Comparison of ENCODE assay signal across 1 cellular context in the genomic region with DNA sequence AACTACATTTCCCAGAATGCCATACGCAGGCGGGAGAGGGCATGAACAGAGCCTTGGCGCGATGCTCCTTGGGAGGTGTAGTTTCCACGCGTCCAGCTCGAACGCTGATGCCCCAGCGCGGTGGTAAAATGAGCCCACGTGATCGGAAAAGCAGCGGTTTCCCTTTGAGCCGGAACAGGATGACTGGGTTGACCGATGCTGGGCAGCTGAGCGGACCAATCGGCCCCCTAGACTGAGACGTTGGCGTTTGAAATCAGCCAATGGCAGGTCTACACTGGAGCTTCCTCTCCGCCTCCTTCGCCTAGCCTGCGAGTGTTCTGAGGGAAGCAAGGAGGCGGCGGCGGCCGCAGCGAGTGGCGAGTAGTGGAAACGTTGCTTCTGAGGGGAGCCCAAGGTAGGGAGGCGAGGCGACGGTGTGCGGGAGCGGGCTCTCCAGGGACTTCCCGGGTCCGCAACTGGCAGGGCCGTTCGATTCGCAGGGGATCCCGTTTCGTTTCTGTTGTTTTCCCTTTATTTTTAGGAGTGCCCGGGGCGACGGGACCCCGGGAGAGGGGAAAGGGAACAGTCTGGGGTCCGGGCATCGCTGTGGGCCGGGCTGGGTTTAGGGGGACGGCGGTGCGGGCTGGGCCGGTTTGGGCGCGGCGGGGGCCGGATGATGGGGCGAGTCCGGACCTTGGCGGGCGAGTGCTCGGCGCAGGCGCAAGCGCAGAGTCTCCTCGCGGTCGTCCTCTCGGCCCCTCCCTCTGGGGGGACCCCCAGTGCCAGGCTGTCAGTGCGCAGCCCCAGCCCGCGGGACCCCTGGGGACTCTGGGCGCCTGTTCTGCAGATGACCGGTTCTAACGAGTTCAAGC.
A peak's percentile ranks its signal among the peaks of the same experiment; 100 is the strongest.
TF ChIP-seq lines count a peak whose summit lies in the region.

A gene with protein sequence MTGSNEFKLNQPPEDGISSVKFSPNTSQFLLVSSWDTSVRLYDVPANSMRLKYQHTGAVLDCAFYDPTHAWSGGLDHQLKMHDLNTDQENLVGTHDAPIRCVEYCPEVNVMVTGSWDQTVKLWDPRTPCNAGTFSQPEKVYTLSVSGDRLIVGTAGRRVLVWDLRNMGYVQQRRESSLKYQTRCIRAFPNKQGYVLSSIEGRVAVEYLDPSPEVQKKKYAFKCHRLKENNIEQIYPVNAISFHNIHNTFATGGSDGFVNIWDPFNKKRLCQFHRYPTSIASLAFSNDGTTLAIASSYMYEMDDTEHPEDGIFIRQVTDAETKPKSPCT (plus strand): TSS at position 311 of the 851 bp plus-strand sequence. CDS start 516 bp downstream, at position 827.

TF ChIP-seq in liver, 16 proteins besides CTCF, POLR2A, EP300 and RAD21 (continued from another document):
- TF ChIP-seq NR2F2 (IDR thresholded peaks at IDR 0.05) (peak; percentile 3), RXRA (IDR thresholded peaks at IDR 0.05) (peak; percentile 44 to 52), FOXA2 (IDR thresholded peaks at IDR 0.05) (no peak), TAF1 (conservative IDR thresholded peaks at IDR 0.05) (no peak)
